1 cellular context compared by ENCODE assay signal in genomic region chr12:122026706-122027328, GRCh38.
TF ChIP-seq lines count a peak whose summit lies in the region.

No MANE protein-coding gene starts in this region.

TF ChIP-seq in HCT116, 20 proteins besides CTCF, POLR2A, EP300 and RAD21:
- TF ChIP-seq EZH2phosphoT487 (IDR thresholded peaks at IDR 0.05; ENCODE audit: borderline replicate concordance) (no peak), SP1 (IDR thresholded peaks at IDR 0.05; ENCODE audit: low read depth) (no peak), YY1 (IDR thresholded peaks at IDR 0.05; ENCODE audit: extremely low read depth, insufficient replicate concordance, low read depth, low read length) (no peak), POLR2AphosphoS5 (IDR thresholded peaks at IDR 0.05; ENCODE audit: low read depth, low read length) (no peak), SRF (IDR thresholded peaks at IDR 0.05; ENCODE audit: low read depth) (no peak), ZFX (IDR thresholded peaks at IDR 0.05) (no peak), JUND (IDR thresholded peaks at IDR 0.05) (no peak), EZH2 (IDR thresholded peaks at IDR 0.05) (no peak), ZNF274 (IDR thresholded peaks at IDR 0.05; ENCODE audit: low read depth, low read length) (no peak), CBX3 (IDR thresholded peaks at IDR 0.05; ENCODE audit: low read depth) (no peak), ELF1 (IDR thresholded peaks at IDR 0.05; ENCODE audit: borderline replicate concordance, low read depth) (no peak)
- TF ChIP-seq, protein P1, sequence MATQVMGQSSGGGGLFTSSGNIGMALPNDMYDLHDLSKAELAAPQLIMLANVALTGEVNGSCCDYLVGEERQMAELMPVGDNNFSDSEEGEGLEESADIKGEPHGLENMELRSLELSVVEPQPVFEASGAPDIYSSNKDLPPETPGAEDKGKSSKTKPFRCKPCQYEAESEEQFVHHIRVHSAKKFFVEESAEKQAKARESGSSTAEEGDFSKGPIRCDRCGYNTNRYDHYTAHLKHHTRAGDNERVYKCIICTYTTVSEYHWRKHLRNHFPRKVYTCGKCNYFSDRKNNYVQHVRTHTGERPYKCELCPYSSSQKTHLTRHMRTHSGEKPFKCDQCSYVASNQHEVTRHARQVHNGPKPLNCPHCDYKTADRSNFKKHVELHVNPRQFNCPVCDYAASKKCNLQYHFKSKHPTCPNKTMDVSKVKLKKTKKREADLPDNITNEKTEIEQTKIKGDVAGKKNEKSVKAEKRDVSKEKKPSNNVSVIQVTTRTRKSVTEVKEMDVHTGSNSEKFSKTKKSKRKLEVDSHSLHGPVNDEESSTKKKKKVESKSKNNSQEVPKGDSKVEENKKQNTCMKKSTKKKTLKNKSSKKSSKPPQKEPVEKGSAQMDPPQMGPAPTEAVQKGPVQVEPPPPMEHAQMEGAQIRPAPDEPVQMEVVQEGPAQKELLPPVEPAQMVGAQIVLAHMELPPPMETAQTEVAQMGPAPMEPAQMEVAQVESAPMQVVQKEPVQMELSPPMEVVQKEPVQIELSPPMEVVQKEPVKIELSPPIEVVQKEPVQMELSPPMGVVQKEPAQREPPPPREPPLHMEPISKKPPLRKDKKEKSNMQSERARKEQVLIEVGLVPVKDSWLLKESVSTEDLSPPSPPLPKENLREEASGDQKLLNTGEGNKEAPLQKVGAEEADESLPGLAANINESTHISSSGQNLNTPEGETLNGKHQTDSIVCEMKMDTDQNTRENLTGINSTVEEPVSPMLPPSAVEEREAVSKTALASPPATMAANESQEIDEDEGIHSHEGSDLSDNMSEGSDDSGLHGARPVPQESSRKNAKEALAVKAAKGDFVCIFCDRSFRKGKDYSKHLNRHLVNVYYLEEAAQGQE (IDR thresholded peaks at IDR 0.05; ENCODE audit: low read depth), result no peak
- TF ChIP-seq, protein P2, sequence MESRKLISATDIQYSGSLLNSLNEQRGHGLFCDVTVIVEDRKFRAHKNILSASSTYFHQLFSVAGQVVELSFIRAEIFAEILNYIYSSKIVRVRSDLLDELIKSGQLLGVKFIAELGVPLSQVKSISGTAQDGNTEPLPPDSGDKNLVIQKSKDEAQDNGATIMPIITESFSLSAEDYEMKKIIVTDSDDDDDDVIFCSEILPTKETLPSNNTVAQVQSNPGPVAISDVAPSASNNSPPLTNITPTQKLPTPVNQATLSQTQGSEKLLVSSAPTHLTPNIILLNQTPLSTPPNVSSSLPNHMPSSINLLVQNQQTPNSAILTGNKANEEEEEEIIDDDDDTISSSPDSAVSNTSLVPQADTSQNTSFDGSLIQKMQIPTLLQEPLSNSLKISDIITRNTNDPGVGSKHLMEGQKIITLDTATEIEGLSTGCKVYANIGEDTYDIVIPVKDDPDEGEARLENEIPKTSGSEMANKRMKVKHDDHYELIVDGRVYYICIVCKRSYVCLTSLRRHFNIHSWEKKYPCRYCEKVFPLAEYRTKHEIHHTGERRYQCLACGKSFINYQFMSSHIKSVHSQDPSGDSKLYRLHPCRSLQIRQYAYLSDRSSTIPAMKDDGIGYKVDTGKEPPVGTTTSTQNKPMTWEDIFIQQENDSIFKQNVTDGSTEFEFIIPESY (IDR thresholded peaks at IDR 0.05; ENCODE audit: extremely low read depth, insufficient replicate concordance, low read length), result no peak
- TF ChIP-seq, protein P3, sequence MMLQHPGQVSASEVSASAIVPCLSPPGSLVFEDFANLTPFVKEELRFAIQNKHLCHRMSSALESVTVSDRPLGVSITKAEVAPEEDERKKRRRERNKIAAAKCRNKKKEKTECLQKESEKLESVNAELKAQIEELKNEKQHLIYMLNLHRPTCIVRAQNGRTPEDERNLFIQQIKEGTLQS (IDR thresholded peaks at IDR 0.05), result no peak
